Comparison of ENCODE assay signal across 8 cellular contexts in the genomic region with DNA sequence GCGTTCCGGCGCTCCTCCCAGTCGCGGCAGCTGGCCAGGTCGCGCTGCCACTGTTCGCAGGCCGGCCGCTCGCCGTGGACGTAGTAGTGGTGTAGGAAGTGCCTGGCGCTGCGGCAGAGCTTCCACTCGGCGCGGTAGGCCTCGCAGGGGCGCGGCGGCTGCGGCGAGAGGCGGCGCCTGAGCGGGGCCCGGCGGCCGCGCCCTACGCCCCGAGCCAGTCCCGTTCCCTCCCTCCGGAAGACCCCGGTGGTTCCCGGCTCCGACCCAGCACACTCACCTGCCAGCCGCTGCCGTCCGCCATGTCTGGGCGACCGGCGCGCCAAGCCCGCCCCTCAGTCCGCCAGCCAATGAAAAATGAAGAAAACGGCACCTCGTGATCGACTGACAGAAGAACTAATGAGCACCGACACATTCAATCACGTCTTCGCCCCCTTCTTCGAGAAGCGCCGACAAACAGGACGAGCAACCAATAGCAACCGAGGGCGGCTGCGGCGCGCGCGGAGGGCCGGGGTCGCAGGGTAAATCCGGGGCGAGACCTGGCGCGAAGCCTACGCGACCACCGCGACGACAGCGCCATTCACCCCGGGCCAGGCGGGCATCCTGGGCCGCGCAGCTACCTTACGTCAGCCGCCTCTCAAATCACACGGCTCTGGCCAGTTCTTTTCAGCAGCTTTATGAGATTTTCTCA. TPM values are rescaled to one million over a fixed set of nuclear protein-coding genes. Genes with fewer than 3 reads are reported as not detected.
DNase-seq lines count a peak whose midpoint lies in the region; ATAC-seq and TF ChIP-seq lines count a peak whose summit lies in the region.

A gene with protein sequence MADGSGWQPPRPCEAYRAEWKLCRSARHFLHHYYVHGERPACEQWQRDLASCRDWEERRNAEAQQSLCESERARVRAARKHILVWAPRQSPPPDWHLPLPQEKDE (minus strand): TSS at position 324 of the 688 bp plus-strand sequence. CDS start 23 bp downstream, at position 301.

- H3K4me3 ChIP-seq in AG04450 (ENCODE audit: low read depth, low read length) = peak within 1 kb of the TSS; percentile 80

- H3K27ac ChIP-seq in AG04450 (ENCODE audit: low read depth, low read length) = peak within 1 kb of the TSS; percentile 65

- POLR2A ChIA-PET in AG04450 (lab: Yijun Ruan, JAX) = no interaction called here

- DNase-seq in AG04450 (ENCODE audit: low read depth, low spot score) (peak; percentile 75), NCI-H345 (lab: John Stamatoyannopoulos, UW) (peak; percentile 91), iris pigment epithelial cell (ENCODE audit: low read depth) (peak; percentile 95)
- DNase-seq in activated CD4-positive, CD25-positive, alpha-beta regulatory T cell (lab: John Stamatoyannopoulos, UW) = peak; percentile 55 to 79 (median 72)
- DNase-seq in central memory CD4-positive, alpha-beta T cell = peak; percentile 92
- DNase-seq in stimulated activated CD4-positive, alpha-beta T cell treated with anti-CD3 and anti-CD28 coated beads, Interleukin-12 subunit alpha, Interleukin-12 subunit beta, amount 100 ng/mL, for 24 hours (ENCODE audit: low read depth in 2 of 2) = peak; percentile 71 to 82

- no peaks in the 10 kb centered on the region for H3K9me3 ChIP-seq in AG04450 (ENCODE audit: control insufficient read depth, insufficient read depth, low read length)

- H3K27me3 ChIP-seq in AG04450 (ENCODE audit: control insufficient read depth, insufficient read depth, low read length) = no peaks in the 10 kb centered on the region

- CTCF ChIA-PET in AG04450 (lab: Charles Lee) = interaction anchor here (0.6 to 1.5 kb wide), 4 partner anchors 16 to 268 kb away, joined by 3 to 5 read pairs (median 4); no protein-coding TSS in a partner anchor

- ATAC-seq in GM18909 (IDR thresholded peaks at IDR 0.05; ENCODE audit: poor library complexity, unreplicated experiment) = peak; percentile 85
- peak; percentile 75 for ATAC-seq in HG03175 (IDR thresholded peaks at IDR 0.05; ENCODE audit: unreplicated experiment)

- no peak for TF ChIP-seq CTCF in AG04450 (IDR thresholded peaks at IDR 0.05; ENCODE audit: low read depth, low read length)

RNA-seq across cellular contexts. Expression of the gene that starts here (rescaled TPM):
- polyA plus RNA-seq in AG04450 (2011; rRNA removed) = 17.1 and 18.8 TPM in 2 replicates
- 18.6 and 19.9 TPM in 2 replicates for polyA minus RNA-seq in AG04450 (2011; rRNA and poly(A)+ RNA removed)

Comparison
In these comparisons a context has a peak if more than half of its experiments do, and no peak if none do; other contexts are left out.
1. Peak in every context shown above with its lines: DNase-seq, ATAC-seq, H3K4me3 ChIP-seq and H3K27ac ChIP-seq.